15 cellular contexts compared by ENCODE assay signal in genomic region chr12:76531056-76531455, GRCh38.
"Had no signal": no experiment of that assay in that cellular context is flagged by ENCODE, and none has a peak within 500 bp of the region (broad histone marks: within the 10 kb centered on the region; RNA-seq: fewer than 3 reads in every experiment).

No MANE protein-coding gene starts in this region.

- H3K9me3 Mint-ChIP-seq: stimulated activated naive CD8-positive, alpha-beta T cell treated with anti-CD3 and anti-CD28 coated beads, Interleukin-15, amount 100 ng/mL, for 72 hours had no signal

- H3K27ac Mint-ChIP-seq: activated CD8-positive, alpha-beta memory T cell treated with anti-CD3 and anti-CD28 coated beads, Interleukin-2, amount 10 ng/mL, durations not matched to agents 7 days and 5 days had no signal

- H3K9me3 ChIP-seq: prostate gland, thoracic aorta had no signal

- H3K4me3 ChIP-seq: lung, prostate gland, thoracic aorta had no signal

- H3K27me3 Mint-ChIP-seq: activated CD8-positive, alpha-beta memory T cell treated with anti-CD3 and anti-CD28 coated beads, Interleukin-2, amount 10 ng/mL, durations not matched to agents 7 days and 5 days; natural killer cell treated with Interleukin-12 subunit alpha and Interleukin-12 subunit beta and Interleukin-15 and Interleukin-18, amount 100 ng/mL, for 72 hours; stimulated activated naive CD8-positive, alpha-beta T cell treated with anti-CD3 and anti-CD28 coated beads, Interleukin-15, amount 100 ng/mL, for 72 hours had no signal

- DNase-seq: activated CD4-positive, alpha-beta T cell treated with anti-CD3 and anti-CD28 coated beads, Interleukin-2, amount 50 U/mL, for 48 hours; activated CD4-positive, CD25-positive, alpha-beta regulatory T cell treated with anti-CD3 and anti-CD28 coated beads, Interleukin-2, amount 50 U/mL, for 72 hours; activated CD8-positive, alpha-beta memory T cell treated with anti-CD3 and anti-CD28 coated beads, Interleukin-2, amount 10 ng/mL, durations not matched to agents 7 days and 5 days; activated naive CD4-positive, alpha-beta T cell treated with Interleukin-2 at 50 U/mL for 16 hours; activated T-cell treated with anti-CD3 and anti-CD28 coated beads, Interleukin-2, amount 50 U/mL, for 48 hours; central memory CD4-positive, alpha-beta T cell; dermis blood vessel endothelial cell; hippocampal formation; stimulated activated CD4-positive, alpha-beta T cell treated with anti-CD3 and anti-CD28 coated beads, Interleukin-2, amount 100 ng/mL, for 24 hours; stimulated activated naive CD8-positive, alpha-beta T cell treated with anti-CD3 and anti-CD28 coated beads, Interleukin-15, amount 100 ng/mL, for 72 hours had no signal

- H3K27ac ChIP-seq: prostate gland, thoracic aorta had no signal

- H3K4me3 Mint-ChIP-seq: activated CD8-positive, alpha-beta memory T cell treated with anti-CD3 and anti-CD28 coated beads, Interleukin-2, amount 10 ng/mL, durations not matched to agents 7 days and 5 days; natural killer cell treated with Interleukin-12 subunit alpha and Interleukin-12 subunit beta and Interleukin-15 and Interleukin-18, amount 100 ng/mL, for 72 hours; stimulated activated naive CD8-positive, alpha-beta T cell treated with anti-CD3 and anti-CD28 coated beads, Interleukin-15, amount 100 ng/mL, for 72 hours had no signal

- H3K4me1 ChIP-seq: prostate gland had no signal

- H3K36me3 ChIP-seq: prostate gland, thoracic aorta had no signal

- ATAC-seq: activated CD8-positive, alpha-beta memory T cell treated with anti-CD3 and anti-CD28 coated beads, Interleukin-2, amount 10 ng/mL, durations not matched to agents 7 days and 5 days; natural killer cell treated with Interleukin-12 subunit alpha and Interleukin-12 subunit beta and Interleukin-15 and Interleukin-18, amount 100 ng/mL, for 72 hours; sciatic nerve; stimulated activated naive CD8-positive, alpha-beta T cell treated with anti-CD3 and anti-CD28 coated beads, Interleukin-15, amount 100 ng/mL, for 72 hours had no signal
